In genomic region chr11:1869427-1870325, GRCh38 we compare ENCODE assay signal across 10 cellular contexts. TPM values are rescaled to one million over a fixed set of nuclear protein-coding genes. Genes with fewer than 3 reads are reported as not detected.
A peak's percentile ranks its signal among the peaks of the same experiment; 100 is the strongest.
DNase-seq lines count a peak whose midpoint lies in the region; ATAC-seq and TF ChIP-seq lines count a peak whose summit lies in the region.
"Had no signal": no experiment of that assay in that cellular context is flagged by ENCODE, and none has a peak within 500 bp of the region (broad histone marks: within the 10 kb centered on the region; RNA-seq: fewer than 3 reads in every experiment).

No MANE protein-coding gene starts in this region.

- TF ChIP-seq CTCF in AG09319 (IDR thresholded peaks at IDR 0.05; ENCODE audit: low read depth, low read length) (peak; percentile 60), HL-60 (IDR thresholded peaks at IDR 0.05; ENCODE audit: insufficient read depth, low read length) (peak; percentile 11), cardiac fibroblast (IDR thresholded peaks at IDR 0.05; ENCODE audit: low read depth, low read length) (peak; percentile 46), natural killer cell (IDR thresholded peaks at IDR 0.05) (no peak), GM13977 (IDR thresholded peaks at IDR 0.05; ENCODE audit: extremely low read depth, insufficient read depth, missing control alignments) (no peak), prostate gland (IDR thresholded peaks at IDR 0.05) (no peak)

- 71% methylated on average over 34 of the region's 34 CpGs for WGBS in prostate gland

- peaks cover 50 to 61% of the 10 kb centered on the region in 2 donors for H3K4me1 Mint-ChIP-seq in natural killer cell

- ATAC-seq in natural killer cell = no peak
- no peak for ATAC-seq in HG03280 (IDR thresholded peaks at IDR 0.05; ENCODE audit: unreplicated experiment)

- peak overlapping the region; percentile 82 to 88 for H3K27ac Mint-ChIP-seq in natural killer cell

- in situ Hi-C loops in GM13977 (cut with MboI; ENCODE audit: low pct_unique_long_range_greater_than_20kb, low sequenced_read_pairs, unreplicated experiment) = no loop called here

- H3K27me3 ChIP-seq in HL-60 (ENCODE audit: insufficient read depth, poor library complexity, severe bottlenecking) (no peaks in the 10 kb centered on the region), prostate gland (replicated peaks; ENCODE audit: insufficient read depth) (peaks cover 3% of the 10 kb centered on the region)

- H3K36me3 Mint-ChIP-seq in natural killer cell = no peaks in the 10 kb centered on the region

- H3K27ac ChIP-seq in HL-60 (replicated peaks) (no peak overlapping the region), prostate gland (no peak overlapping the region)

- no peaks in the 10 kb centered on the region for H3K4me1 ChIP-seq in prostate gland (replicated peaks)

- H3K27me3 Mint-ChIP-seq in natural killer cell (ENCODE audit: low read depth in 2 of 2) = no peaks in the 10 kb centered on the region

- no peaks in the 10 kb centered on the region for H3K9me3 Mint-ChIP-seq in natural killer cell

- no peak overlapping the region for H3K4me3 ChIP-seq in HL-60 (replicated peaks; ENCODE audit: insufficient read depth, low read length)
- H3K4me3 ChIP-seq in cardiac fibroblast (replicated peaks in 1 of 2; ENCODE audit: low read depth in 2 of 2, low read length in 2 of 2) = no peak overlapping the region
- H3K4me3 ChIP-seq in prostate gland = no peak overlapping the region

- intact Hi-C loops in natural killer cell (cut with micrococcal nuclease) = loop anchor here (2.0 kb wide), 1 partner anchor 17 kb away; the partner anchor contains the start of gene LSP1
- intact Hi-C loops in prostate gland (cut with DNase I) = no loop called here

- no peaks in the 10 kb centered on the region for H3K36me3 ChIP-seq in prostate gland

- H3K9me3 ChIP-seq in prostate gland = no peaks in the 10 kb centered on the region

- DNase-seq in AG09319 (ENCODE audit: extremely low read depth, low read depth) = no peak
- DNase-seq in HL-60 (ENCODE audit: low read depth in 1 of 2, low spot score in 1 of 2) = peak in 1 of 2 experiments; percentile 31
- DNase-seq in cardiac fibroblast (ENCODE audit: low read depth in 2 of 2) = no peak
- DNase-seq in natural killer cell = no peak
- no peak for DNase-seq in GM13977 (ENCODE audit: low spot score)
- DNase-seq in prostate gland (ENCODE audit: low spot score) = no peak
- DNase-seq in UCSD-AML1 (lab: John Stamatoyannopoulos, UW; ENCODE audit: unreplicated experiment) = no peak

- peak overlapping the region; percentile 93 for H3K4me3 Mint-ChIP-seq in natural killer cell

- no peak for TF ChIP-seq POLR2A in prostate gland (IDR thresholded peaks at IDR 0.05)

RNA-seq across cellular contexts. Expression of gene LSP1, which starts 16.8 kb away (rescaled TPM):
- 100 to 1,000 TPM; 487 to 595 (median 536) TPM for total RNA-seq in natural killer cell
- total RNA-seq in prostate gland = 10 to 100 TPM in 1 of 2 donors, 1 to 10 TPM in 1; 6.7 to 11.6 TPM

RNA-seq across cellular contexts. Expression of gene PRR33, which starts 22.0 kb away (rescaled TPM):
- total RNA-seq in natural killer cell (under 1 TPM in 2 of 3 donors, not detected in 1; 0.14 to 0.32 TPM), prostate gland (under 1 TPM in 1 of 2 donors, not detected in 1; 0.17 TPM)
- total RNA-seq: fibroblast of lung, subcutaneous adipose tissue had no signal

RNA-seq across cellular contexts. Expression of gene TNNI2, which starts 30.9 kb away (rescaled TPM):
- total RNA-seq in natural killer cell (1 to 10 TPM; 1.2 to 5.4 (median 3.6) TPM), prostate gland (1 to 10 TPM in 1 of 2 donors, not detected in 1; 5.5 TPM)
- total RNA-seq: fibroblast of lung had no signal

RNA-seq across cellular contexts. Expression of gene SYT8, which starts 34.9 kb away (rescaled TPM):
- not detected for total RNA-seq in natural killer cell
- total RNA-seq in prostate gland = 1 to 10 TPM; 1.7 to 4.1 TPM
- total RNA-seq: fibroblast of lung, subcutaneous adipose tissue had no signal

RNA-seq across cellular contexts. Expression of gene TNNT3, which starts 49.8 kb away (rescaled TPM):
- total RNA-seq in natural killer cell (10 to 100 TPM; 15.8 to 27.9 (median 26.2) TPM), prostate gland (1 to 10 TPM; 4.5 to 8.4 TPM)
- total RNA-seq: fibroblast of lung had no signal

Comparison
In these comparisons a context has a peak if more than half of its experiments do, and no peak if none do; other contexts are left out.
1. CTCF ChIP-seq: peak in AG09319 (single experiment), HL-60 (single experiment) and cardiac fibroblast (single experiment); none in natural killer cell (single experiment), GM13977 (single experiment) and prostate gland (0 of 4).
2. RNA of gene LSP1, which starts 16.8 kb away (total RNA-seq): 487 to 595 TPM in natural killer cell; 6.7 to 11.6 TPM in prostate gland; every median in the first group is over 10 times any median in the second.